Comparison of ENCODE assay signal across 8 cellular contexts in the genomic region with DNA sequence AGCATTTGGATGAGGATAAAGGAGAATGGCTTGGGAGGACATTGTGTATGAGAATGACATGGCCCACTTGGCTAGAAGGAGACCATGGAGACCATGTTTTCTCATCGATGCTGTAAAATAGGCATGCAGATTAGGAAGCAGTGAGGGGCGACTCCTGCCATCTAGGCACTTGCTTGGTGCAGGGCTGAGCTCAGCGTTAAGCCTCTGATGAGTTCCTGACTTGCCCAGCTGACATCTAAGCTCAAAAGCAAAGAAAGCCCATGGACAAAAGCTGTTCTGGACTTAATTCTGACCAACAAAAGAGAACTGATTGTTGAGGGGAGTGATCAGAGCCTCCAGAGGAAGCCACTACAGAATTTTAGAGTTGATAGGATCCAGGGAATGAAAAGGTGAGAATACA.
"Had no signal": no experiment of that assay in that cellular context is flagged by ENCODE, and none has a peak within 500 bp of the region (broad histone marks: within the 10 kb centered on the region; RNA-seq: fewer than 3 reads in every experiment).

No MANE protein-coding gene starts in this region.

- FAIRE-seq: G401.6, GM12878, GM12891, GM12892, GM18507, GM19239 had no signal

- H3K4me3 ChIP-seq: GM12878 had no signal

- DNase-seq: GDM1, GF-D8 had no signal

- ATAC-seq: GM12878 had no signal
